21 cellular contexts compared by ENCODE assay signal in genomic region chr5:16418471-16418922, GRCh38. TPM values are rescaled to one million over a fixed set of nuclear protein-coding genes. Genes with fewer than 3 reads are reported as not detected.
A peak's percentile ranks its signal among the peaks of the same experiment; 100 is the strongest.
DNase-seq lines count a peak whose midpoint lies in the region; ATAC-seq and TF ChIP-seq lines count a peak whose summit lies in the region.
"Had no signal": no experiment of that assay in that cellular context is flagged by ENCODE, and none has a peak within 500 bp of the region (broad histone marks: within the 10 kb centered on the region; RNA-seq: fewer than 3 reads in every experiment).

No MANE protein-coding gene starts in this region.

- WGBS in SK-N-SH (ENCODE audit: low lambda C conversion rate) = 13% methylated on average over 4 of the region's 4 CpGs
- WGBS in prostate gland = 68% methylated on average over 4 of the region's 4 CpGs

- H3K4me3 ChIP-seq in SK-N-SH (ENCODE audit: low read depth in 2 of 2, low read length in 1 of 2) = no peak overlapping the region
- H3K4me3 ChIP-seq in prostate gland = no peak overlapping the region
- H3K4me3 ChIP-seq: ovary, transverse colon had no signal

- peak; percentile 5 for DNase-seq in NCI-H345 (lab: John Stamatoyannopoulos, UW)
- no peak for DNase-seq in NCI-H345 treated with DMSO at 0.1 percent for 48 hours (lab: John Stamatoyannopoulos, UW; ENCODE audit: unreplicated experiment)
- peak; percentile 77 for DNase-seq in SK-N-SH
- peak; percentile 47 for DNase-seq in left cardiac atrium
- DNase-seq in stimulated activated CD4-positive, alpha-beta T cell treated with anti-CD3 and anti-CD28 coated beads, Interleukin-15, amount 100 ng/mL, for 24 hours = no peak
- DNase-seq in prostate gland (ENCODE audit: low spot score) = no peak
- no peak for DNase-seq in germinal center (ENCODE audit: low spot score)
- DNase-seq: 8988T; activated CD4-positive, CD25-positive, alpha-beta regulatory T cell; activated CD8-positive, alpha-beta memory T cell treated with anti-CD3 and anti-CD28 coated beads for 24 hours; activated T-cell treated with anti-CD3 and anti-CD28 coated beads, Interleukin-2, amount 50 U/mL, for 72 hours; Caco-2; EL; GOT3; NCI-H1436 treated with DMSO at 0.1 percent for 48 hours; stimulated activated CD4-positive, alpha-beta T cell treated with anti-CD3 and anti-CD28 coated beads, Interleukin-2, amount 100 ng/mL, for 24 hours; stimulated activated naive CD8-positive, alpha-beta T cell treated with anti-CD3 and anti-CD28 coated beads, Interleukin-15, Interleukin-2, amounts not matched to agents 100 U/mL and 50 U/mL, for 24 hours; T-helper 2 cell; transverse colon had no signal

- TF ChIP-seq RAD21 in SK-N-SH (IDR thresholded peaks at IDR 0.05; ENCODE audit: low read length) = peak; percentile 44

- no peaks in the 10 kb centered on the region for H3K9me3 ChIP-seq in SK-N-SH
- H3K9me3 ChIP-seq in prostate gland = no peaks in the 10 kb centered on the region
- H3K9me3 ChIP-seq: Caco-2, ovary, transverse colon had no signal

- H3K27ac ChIP-seq in SK-N-SH (ENCODE audit: low read depth in 2 of 2, low read length in 1 of 2) = peak overlapping the region in 1 of 2 experiments; percentile 99; a peak in 2 of 4 replicates
- H3K27ac ChIP-seq in prostate gland = no peak overlapping the region
- H3K27ac ChIP-seq: ovary, transverse colon had no signal

- no peak for TF ChIP-seq POLR2A in prostate gland (IDR thresholded peaks at IDR 0.05)

- H3K36me3 ChIP-seq in SK-N-SH (replicated peaks in 1 of 2; ENCODE audit: control insufficient read depth in 1 of 2, insufficient read depth in 2 of 2, low read length in 1 of 2) (no peaks in the 10 kb centered on the region), prostate gland (no peaks in the 10 kb centered on the region)
- H3K36me3 ChIP-seq: ovary, transverse colon had no signal

- POLR2A ChIA-PET in SK-N-SH (lab: Yijun Ruan, JAX) = interaction anchor here (1.0 to 1.3 kb wide), 4 partner anchors 26 to 393 kb away, joined by 3 to 9 read pairs (median 3); partner anchors contain the start of gene MARCHF11

- no peaks in the 10 kb centered on the region; the same call in 1 of the 2 replicates for H3K27me3 ChIP-seq in SK-N-SH (ENCODE audit: insufficient read depth)
- H3K27me3 ChIP-seq in prostate gland (replicated peaks; ENCODE audit: insufficient read depth) = no peaks in the 10 kb centered on the region
- H3K27me3 ChIP-seq: ovary, transverse colon had no signal

- peak; percentile 51 to 99; a peak in 3 of 4 replicates for TF ChIP-seq EP300 in SK-N-SH (IDR thresholded peaks at IDR 0.05; ENCODE audit: borderline replicate concordance in 1 of 2, low read depth in 1 of 2, low read length in 1 of 2)

- TF ChIP-seq CTCF in SK-N-SH (IDR thresholded peaks at IDR 0.05) = no peak
- TF ChIP-seq CTCF in prostate gland (IDR thresholded peaks at IDR 0.05) = no peak

- no peaks in the 10 kb centered on the region for H3K9me2 ChIP-seq in SK-N-SH

- peaks cover 0 to 14% of the 10 kb centered on the region in 2 experiments; a peak in 2 of 4 replicates for H3K4me1 ChIP-seq in SK-N-SH (ENCODE audit: control insufficient read depth in 1 of 2, insufficient read depth in 2 of 2, low read depth in 1 of 2, low read length in 1 of 2)
- H3K4me1 ChIP-seq in prostate gland (replicated peaks) = no peaks in the 10 kb centered on the region
- H3K4me1 ChIP-seq: transverse colon had no signal

- H4K20me1 ChIP-seq in SK-N-SH (ENCODE audit: insufficient read depth) = no peaks in the 10 kb centered on the region

- H3K79me2 ChIP-seq in SK-N-SH (ENCODE audit: insufficient read depth) = no peaks in the 10 kb centered on the region

- no peak overlapping the region for H3K9ac ChIP-seq in SK-N-SH

- H2AFZ ChIP-seq in SK-N-SH (ENCODE audit: low read depth) = no peak overlapping the region

- no peaks in the 10 kb centered on the region for H3F3A ChIP-seq in SK-N-SH (replicated peaks; ENCODE audit: insufficient read depth)

- CTCF ChIA-PET in SK-N-SH (lab: Yijun Ruan, JAX) = interaction anchor here (0.6 to 2.4 kb wide), 8 partner anchors 9 to 258 kb away, joined by 3 to 14 read pairs (median 4); no protein-coding TSS in a partner anchor

- H3K4me2 ChIP-seq in SK-N-SH = no peak overlapping the region

- intact Hi-C loops in left cardiac atrium (cut with DNase I) (no loop called here), prostate gland (cut with DNase I) (no loop called here)

- peak; percentile 97 to 98 for ATAC-seq in left cardiac atrium
- ATAC-seq in GM18867 (IDR thresholded peaks at IDR 0.05; ENCODE audit: unreplicated experiment) = no peak
- ATAC-seq: activated T-cell treated with anti-CD3 and anti-CD28 coated beads, Interleukin-2, amount 50 U/mL, for 72 hours; stimulated activated naive CD8-positive, alpha-beta T cell treated with anti-CD3 and anti-CD28 coated beads, Interleukin-15, Interleukin-2, amounts not matched to agents 100 U/mL and 50 U/mL, for 24 hours had no signal

TF ChIP-seq in SK-N-SH, 30 proteins besides CTCF, POLR2A, EP300 and RAD21 (continues in another document):
- TF ChIP-seq FOXJ3 (CRISPR knock-in tag; IDR thresholded peaks at IDR 0.05) = peak; percentile 97
- TF ChIP-seq NFIC (IDR thresholded peaks at IDR 0.05; ENCODE audit: borderline replicate concordance) = no peak
- TF ChIP-seq TCF12 (IDR thresholded peaks at IDR 0.05) = peak; percentile 72
- 0 out of 2 replicates have a peak, but pooled peaks have one; percentile 12 for TF ChIP-seq PBX3 (IDR thresholded peaks at IDR 0.05)
- no peak for TF ChIP-seq ELF1 (IDR thresholded peaks at IDR 0.05)
- no peak for TF ChIP-seq IRF3 (IDR thresholded peaks at IDR 0.05; ENCODE audit: low read depth, low read length)
- no peak for TF ChIP-seq REST (IDR thresholded peaks at IDR 0.05; ENCODE audit: low read depth, low read length)
- peak; percentile 94 for TF ChIP-seq CHD2 (IDR thresholded peaks at IDR 0.05; ENCODE audit: low read length, partially characterized antibody)
- TF ChIP-seq RCOR1 (IDR thresholded peaks at IDR 0.05; ENCODE audit: low read length) = peak; percentile 100
- TF ChIP-seq GATA2 (CRISPR knock-in tag; IDR thresholded peaks at IDR 0.05) = peak; percentile 99
- TF ChIP-seq TEAD4 (IDR thresholded peaks at IDR 0.05; ENCODE audit: borderline replicate concordance, insufficient read depth) = peak; percentile 78
- no peak for TF ChIP-seq FOSL2 (IDR thresholded peaks at IDR 0.05; ENCODE audit: borderline replicate concordance, low read depth)
- no peak for TF ChIP-seq JUND (IDR thresholded peaks at IDR 0.05)
- TF ChIP-seq MXI1 (IDR thresholded peaks at IDR 0.05; ENCODE audit: low read depth, low read length) = peak; percentile 76
- TF ChIP-seq RXRA (IDR thresholded peaks at IDR 0.05; ENCODE audit: borderline replicate concordance, low read depth) = no peak

RNA-seq across cellular contexts. Expression of gene ZNF622, which starts 47.1 kb away (rescaled TPM):
- 19.1 and 20.0 TPM in 2 replicates for polyA plus RNA-seq in SK-N-SH (2012; rRNA removed)
- polyA plus RNA-seq in SK-N-SH (2012; cell fraction: cytosol; rRNA removed) = 22.3 and 22.4 TPM in 2 replicates
- 15.3 and 18.1 TPM in 2 replicates for polyA plus RNA-seq in SK-N-SH (2012; cell fraction: nucleus; rRNA removed)
- total RNA-seq in left cardiac atrium (10 to 100 TPM; 24.4 to 30.3 TPM), prostate gland (10 to 100 TPM; 25.9 to 26.7 TPM)

Comparison
In these comparisons a context has a peak if more than half of its experiments do, and no peak if none do; other contexts are left out.
1. DNase-seq: peak in NCI-H345 (single experiment), SK-N-SH (single experiment) and left cardiac atrium (single experiment); none in NCI-H345 treated with DMSO at 0.1 percent for 48 hours (single experiment), stimulated activated CD4-positive, alpha-beta T cell treated with anti-CD3 and anti-CD28 coated beads, Interleukin-15, amount 100 ng/mL, for 24 hours (single experiment), prostate gland (single experiment) and germinal center (single experiment).